In genomic region chr17:9604583-9604982, GRCh38 we compare ENCODE assay signal across 16 cellular contexts. TPM values are rescaled to one million over a fixed set of nuclear protein-coding genes. Genes with fewer than 3 reads are reported as not detected.
"Had no signal": no experiment of that assay in that cellular context is flagged by ENCODE, and none has a peak within 500 bp of the region (broad histone marks: within the 10 kb centered on the region; RNA-seq: fewer than 3 reads in every experiment).

No MANE protein-coding gene starts in this region.

RNA-seq across cellular contexts. Expression of gene CFAP52, which starts 28.1 kb away (rescaled TPM):
- total RNA-seq: activated naive CD4-positive, alpha-beta T cell treated with anti-CD3 and anti-CD28 coated beads for 36 hours; activated naive CD4-positive, alpha-beta T cell treated with anti-CD3 and anti-CD28 coated beads, Interleukin-2, amount 50 U/mL, for 72 hours; activated naive CD8-positive, alpha-beta T cell treated with anti-CD3 and anti-CD28 coated beads for 36 hours; activated naive CD8-positive, alpha-beta T cell treated with anti-CD3 and anti-CD28 coated beads, Interleukin-2, amount 10 ng/mL, durations not matched to agents 7 days and 5 days; activated T-cell treated with anti-CD3 and anti-CD28 coated beads, Interleukin-2, amount 50 U/mL, for 4 hours; activated T-helper 1 cell treated with anti-CD3 and anti-CD28 coated beads, Interleukin-12 subunit alpha, Interleukin-12 subunit beta, Interleukin-2, Interleukin-4 antibody, amounts not matched to agents 30 ng/mL and 10 ng/mL and 1 ng/mL, durations not matched to agents 14 hours and 24 hours and 36 hours; activated T-helper 17 cell treated with anti-CD3 and anti-CD28 coated beads, Interleukin-2, amount 50 U/mL, for 72 hours; activated T-helper 2 cell treated with anti-CD3 and anti-CD28 coated beads, Interferon-gamma antibody, Interleukin-2, Interleukin-4, amounts not matched to agents 10 μg/mL and 5 μg/mL and 100 μg/mL, durations not matched to agents 14 hours and 24 hours and 36 hours; ascending aorta; astrocyte; body of pancreas; bronchial epithelial cell; cardiac muscle cell; cardiac septum; chondrocyte had no signal
- polyA plus RNA-seq: aorta had no signal

RNA-seq across cellular contexts. Expression of gene USP43, which starts 40.7 kb away (rescaled TPM):
- total RNA-seq: activated T-helper 1 cell treated with anti-CD3 and anti-CD28 coated beads, Interleukin-12 subunit alpha, Interleukin-12 subunit beta, Interleukin-2, Interleukin-4 antibody, amounts not matched to agents 30 ng/mL and 10 ng/mL and 1 ng/mL, durations not matched to agents 14 hours and 24 hours and 36 hours; ascending aorta; cardiac septum had no signal
